9 cellular contexts compared by ENCODE assay signal in genomic region chr20:25042531-25043498, GRCh38. TPM values are rescaled to one million over a fixed set of nuclear protein-coding genes. Genes with fewer than 3 reads are reported as not detected.
DNase-seq lines count a peak whose midpoint lies in the region; ATAC-seq and TF ChIP-seq lines count a peak whose summit lies in the region.
"Had no signal": no experiment of that assay in that cellular context is flagged by ENCODE, and none has a peak within 500 bp of the region (broad histone marks: within the 10 kb centered on the region; RNA-seq: fewer than 3 reads in every experiment).

No MANE protein-coding gene starts in this region.

- peak; percentile 12 for TF ChIP-seq POLR2A in GM18526 (IDR thresholded peaks at IDR 0.05; ENCODE audit: extremely low read depth, insufficient read length)

- no peaks in the 10 kb centered on the region for H3K9me3 Mint-ChIP-seq in activated naive CD8-positive, alpha-beta T cell treated with anti-CD3 and anti-CD28 coated beads for 36 hours

- H3K9me3 ChIP-seq in muscle layer of colon (ENCODE audit: low read length): no peaks in the 10 kb centered on the region

- H3K27me3 ChIP-seq in muscle layer of colon (ENCODE audit: control insufficient read depth in 1 of 2, insufficient read depth in 2 of 2, low read length in 2 of 2): no peaks in the 10 kb centered on the region

- peak overlapping the region; percentile 33 for H3K4me3 Mint-ChIP-seq in activated naive CD8-positive, alpha-beta T cell treated with anti-CD3 and anti-CD28 coated beads for 36 hours

- peaks cover 28% of the 10 kb centered on the region for H3K4me1 Mint-ChIP-seq in activated naive CD8-positive, alpha-beta T cell treated with anti-CD3 and anti-CD28 coated beads for 36 hours

- H3K27ac ChIP-seq in muscle layer of colon (ENCODE audit: low read depth, low read length): peak overlapping the region; percentile 49

- peaks cover 59% of the 10 kb centered on the region for H3K4me1 ChIP-seq in muscle layer of colon (ENCODE audit: insufficient read depth, low read length)

- POLR2A ChIA-PET in HEK293T (lab: Yijun Ruan, JAX): no interaction called here

- no peaks in the 10 kb centered on the region for H3K27me3 Mint-ChIP-seq in activated naive CD8-positive, alpha-beta T cell treated with anti-CD3 and anti-CD28 coated beads for 36 hours

- peaks cover 29% of the 10 kb centered on the region for H3K36me3 ChIP-seq in muscle layer of colon (ENCODE audit: insufficient read depth, low read length)

- H3K27ac Mint-ChIP-seq in activated naive CD8-positive, alpha-beta T cell treated with anti-CD3 and anti-CD28 coated beads for 36 hours: peak overlapping the region; percentile 91

- CTCF ChIA-PET in HEK293T (lab: Yijun Ruan, JAX): no interaction called here

- no peak overlapping the region for H3K9ac ChIP-seq in muscle layer of colon (ENCODE audit: low read length)

- no peak overlapping the region for H3K4me3 ChIP-seq in muscle layer of colon (ENCODE audit: low read depth in 1 of 2, low read length in 2 of 2)

- peak; percentile 74 for ATAC-seq in HG02588 (IDR thresholded peaks at IDR 0.05; ENCODE audit: unreplicated experiment)

- H3K36me3 Mint-ChIP-seq in activated naive CD8-positive, alpha-beta T cell treated with anti-CD3 and anti-CD28 coated beads for 36 hours: peaks cover 3% of the 10 kb centered on the region

- peak; percentile 15 for DNase-seq in NCI-H69 (lab: John Stamatoyannopoulos, UW)
- DNase-seq in activated naive CD8-positive, alpha-beta T cell treated with anti-CD3 and anti-CD28 coated beads for 36 hours: peak; percentile 33
- no peak for DNase-seq in NCI-H146 (lab: John Stamatoyannopoulos, UW)
- no peak for DNase-seq in HEK293T (ENCODE audit: extremely low spot score)
- DNase-seq in iPS-NIHi11 (ENCODE audit: low spot score): no peak

TF ChIP-seq in HEK293T, 16 proteins besides CTCF, POLR2A, EP300 and RAD21:
- TF ChIP-seq FOXK2 (IDR thresholded peaks at IDR 0.05) (no peak), L3MBTL2 (conservative IDR thresholded peaks at IDR 0.05) (no peak), SP1 (IDR thresholded peaks at IDR 0.05) (no peak), ARNT (IDR thresholded peaks at IDR 0.05) (no peak), ELF4 (IDR thresholded peaks at IDR 0.05) (no peak), CTBP1 (IDR thresholded peaks at IDR 0.05; ENCODE audit: borderline replicate concordance) (no peak)

RNA-seq across cellular contexts. Expression of gene ACSS1, which starts 15.1 kb away (rescaled TPM):
- 10 to 100 TPM; 14.3 to 14.5 TPM for total RNA-seq in activated naive CD8-positive, alpha-beta T cell treated with anti-CD3 and anti-CD28 coated beads for 36 hours

RNA-seq across cellular contexts. Expression of gene VSX1, which starts 39.1 kb away (rescaled TPM):
- not detected for total RNA-seq in activated naive CD8-positive, alpha-beta T cell treated with anti-CD3 and anti-CD28 coated beads for 36 hours
- total RNA-seq: NCI-H460 had no signal

RNA-seq across cellular contexts. Expression of gene APMAP, which starts 50.3 kb away (rescaled TPM):
- total RNA-seq in activated naive CD8-positive, alpha-beta T cell treated with anti-CD3 and anti-CD28 coated beads for 36 hours: 10 to 100 TPM; 47.9 to 48.8 TPM

Comparison
In these comparisons a context has a peak if more than half of its experiments do, and no peak if none do; other contexts are left out.
1. DNase-seq: peak in NCI-H69 (single experiment) and activated naive CD8-positive, alpha-beta T cell treated with anti-CD3 and anti-CD28 coated beads for 36 hours (single experiment); none in NCI-H146 (single experiment), HEK293T (single experiment) and iPS-NIHi11 (single experiment).